Comparison of ENCODE assay signal across 1 cellular context in the genomic region with DNA sequence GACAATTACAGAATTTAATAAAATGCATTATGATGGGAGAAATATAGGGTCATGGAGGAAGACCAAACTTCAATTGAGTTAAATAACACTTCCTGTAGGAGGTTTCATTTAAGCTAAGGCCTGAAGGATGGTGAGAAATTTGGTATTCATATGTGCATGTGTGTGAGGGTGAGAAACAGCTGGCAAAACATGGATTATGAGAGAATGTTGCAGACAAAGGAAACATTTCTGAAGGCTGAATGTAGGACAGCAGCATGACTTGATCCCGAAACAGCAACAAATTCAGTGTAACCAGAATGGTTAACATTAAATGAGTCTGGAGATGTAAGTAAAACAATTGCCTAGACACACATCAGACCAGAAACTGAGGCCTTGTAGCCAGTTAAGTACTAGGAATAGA.
TF ChIP-seq lines count a peak whose summit lies in the region.

No MANE protein-coding gene starts in this region.

TF ChIP-seq in H1, 55 proteins besides CTCF, POLR2A, EP300 and RAD21 (continued from another document):
- TF ChIP-seq GABPA (IDR thresholded peaks at IDR 0.05; ENCODE audit: borderline replicate concordance, insufficient read depth, low read length) (no peak), SRF (IDR thresholded peaks at IDR 0.05; ENCODE audit: low read depth, low read length) (no peak), SP1 (IDR thresholded peaks at IDR 0.05; ENCODE audit: low read depth, low read length) (no peak)
